ENCODE assay signal across 35 cellular contexts in the genomic region with DNA sequence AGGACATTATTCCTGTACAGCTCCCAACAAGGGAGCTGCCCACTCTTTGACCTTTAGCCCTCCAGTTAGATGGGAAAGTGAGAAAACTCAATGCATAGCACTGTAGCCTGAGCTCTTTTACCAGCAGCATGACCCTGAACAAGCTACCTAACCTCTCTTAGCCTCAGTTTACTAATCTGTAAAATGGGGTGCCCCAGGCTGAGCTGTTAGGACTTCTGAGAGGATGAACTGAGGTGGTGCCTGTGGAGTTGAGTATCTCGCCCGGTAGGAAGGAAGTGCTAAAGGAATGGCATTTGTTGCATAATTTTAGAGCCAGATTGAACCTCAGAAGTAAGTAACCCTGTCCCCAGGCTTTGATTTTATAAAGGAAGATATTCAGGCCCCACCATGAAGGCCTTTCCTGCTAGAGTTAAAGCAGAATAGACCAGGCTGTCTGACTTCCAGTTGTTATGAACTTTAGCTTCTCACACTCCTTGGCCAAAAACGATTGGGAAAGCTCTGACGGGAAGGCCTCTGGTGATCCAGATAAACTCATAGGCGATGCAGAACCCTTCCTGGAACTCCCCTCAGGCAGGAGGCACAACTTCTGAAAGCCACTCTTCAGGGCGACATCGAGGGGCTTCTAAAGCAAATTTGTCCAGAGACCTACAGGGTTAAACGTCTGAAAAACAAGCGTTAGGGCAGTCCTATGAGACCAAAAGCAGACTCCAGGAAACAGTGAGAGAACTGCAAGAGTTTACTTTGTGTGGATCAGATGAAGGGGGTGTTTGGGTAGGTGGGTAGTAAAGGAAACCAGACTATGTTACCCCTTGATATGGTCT. TPM values are rescaled to one million over a fixed set of nuclear protein-coding genes. Genes with fewer than 3 reads are reported as not detected.
"Had no signal": no experiment of that assay in that cellular context is flagged by ENCODE, and none has a peak within 500 bp of the region (broad histone marks: within the 10 kb centered on the region; RNA-seq: fewer than 3 reads in every experiment).

No MANE protein-coding gene starts in this region.

- H3K36me3 ChIP-seq: brain microvascular endothelial cell, cardiac muscle cell had no signal

- H3K36me3 Mint-ChIP-seq: activated CD4-positive, alpha-beta memory T cell treated with anti-CD3 and anti-CD28 coated beads for 36 hours; activated naive CD4-positive, alpha-beta T cell treated with anti-CD3 and anti-CD28 coated beads, Interleukin-2, amount 10 ng/mL, durations not matched to agents 7 days and 5 days; activated naive CD8-positive, alpha-beta T cell had no signal

- ATAC-seq: activated naive CD8-positive, alpha-beta T cell treated with anti-CD3 and anti-CD28 coated beads, Interleukin-2, amount 50 U/mL, for 24 hours had no signal

- H3K27me3 ChIP-seq: brain microvascular endothelial cell, cardiac muscle cell had no signal

- H3K4me3 ChIP-seq: cardiac muscle cell had no signal

- DNase-seq: activated B cell treated with CpG ODN at 0.5 μM for 24 hours; activated CD4-positive, alpha-beta memory T cell treated with anti-CD3 and anti-CD28 coated beads for 36 hours; activated CD4-positive, alpha-beta T cell treated with anti-CD3 and anti-CD28 coated beads, Interleukin-2, amount 50 U/mL, for 1 hour; activated CD4-positive, CD25-positive, alpha-beta regulatory T cell treated with anti-CD3 and anti-CD28 coated beads, Interleukin-2, amount 50 U/mL, for 72 hours; activated CD8-positive, alpha-beta memory T cell treated with anti-CD3 and anti-CD28 coated beads, Interleukin-2, amount 50 U/mL, for 4 hours; activated effector memory CD4-positive, alpha-beta T cell treated with Interleukin-2 at 50 U/mL for 16 hours; activated naive CD4-positive, alpha-beta T cell treated with anti-CD3 and anti-CD28 coated beads, Interleukin-2, amount 10 ng/mL, durations not matched to agents 7 days and 5 days; activated naive CD8-positive, alpha-beta T cell treated with anti-CD3 and anti-CD28 coated beads, Interleukin-2, amount 50 U/mL, for 24 hours; activated T-cell treated with anti-CD3 and anti-CD28 coated beads for 4 hours; activated T-cell treated with anti-CD3 and anti-CD28 coated beads, Interleukin-2, amount 50 U/mL, for 4 hours; amniotic stem cell; aorta; brain microvascular endothelial cell; KG1; MM.1S; MV-4-11; NCI-H1092; NCI-H1436 treated with DMSO at 0.1 percent for 48 hours; NCI-H1694 treated with DMSO at 0.1 percent for 48 hours; NCI-H2029; NCI-H345; NCI-H524 treated with DMSO at 0.1 percent for 48 hours; NCI-H748 treated with DMSO at 0.1 percent for 48 hours; NK-92 treated with Interleukin-12 subunit alpha and Interleukin-12 subunit beta, amount 100 ng/mL, for 24 hours; Right ventricle myocardium superior; SW 1271; T-helper 1 cell; T-helper 2 cell; T-helper 9 cell had no signal

- H3K27me3 Mint-ChIP-seq: activated B cell treated with CpG ODN at 0.5 μM for 24 hours had no signal

- H3K9me3 Mint-ChIP-seq: activated B cell treated with CpG ODN at 0.5 μM for 24 hours; activated naive CD4-positive, alpha-beta T cell treated with anti-CD3 and anti-CD28 coated beads, Interleukin-2, amount 10 ng/mL, durations not matched to agents 7 days and 5 days; activated T-cell treated with anti-CD3 and anti-CD28 coated beads, Interleukin-2, amount 50 U/mL, for 4 hours had no signal

- H3K27ac Mint-ChIP-seq: activated B cell treated with CpG ODN at 0.5 μM for 24 hours; activated CD4-positive, alpha-beta memory T cell treated with anti-CD3 and anti-CD28 coated beads for 36 hours; activated naive CD4-positive, alpha-beta T cell treated with anti-CD3 and anti-CD28 coated beads, Interleukin-2, amount 10 ng/mL, durations not matched to agents 7 days and 5 days; activated naive CD8-positive, alpha-beta T cell; activated naive CD8-positive, alpha-beta T cell treated with anti-CD3 and anti-CD28 coated beads, Interleukin-2, amount 50 U/mL, for 24 hours; activated T-helper 1 cell treated with anti-CD3 and anti-CD28 coated beads, Interleukin-12 subunit alpha, Interleukin-12 subunit beta, Interleukin-2, Interleukin-4 antibody, amounts not matched to agents 30 ng/mL and 10 ng/mL and 1 ng/mL, durations not matched to agents 14 hours and 24 hours and 36 hours had no signal

- H3K4me1 Mint-ChIP-seq: activated B cell treated with CpG ODN at 0.5 μM for 24 hours; activated naive CD4-positive, alpha-beta T cell treated with anti-CD3 and anti-CD28 coated beads, Interleukin-2, amount 10 ng/mL, durations not matched to agents 7 days and 5 days; activated naive CD8-positive, alpha-beta T cell treated with anti-CD3 and anti-CD28 coated beads, Interleukin-2, amount 50 U/mL, for 24 hours had no signal

- H3K4me3 Mint-ChIP-seq: activated B cell treated with CpG ODN at 0.5 μM for 24 hours; activated CD4-positive, alpha-beta memory T cell treated with anti-CD3 and anti-CD28 coated beads for 36 hours; activated naive CD4-positive, alpha-beta T cell treated with anti-CD3 and anti-CD28 coated beads, Interleukin-2, amount 10 ng/mL, durations not matched to agents 7 days and 5 days; activated naive CD8-positive, alpha-beta T cell; activated naive CD8-positive, alpha-beta T cell treated with anti-CD3 and anti-CD28 coated beads, Interleukin-2, amount 50 U/mL, for 24 hours; activated T-cell treated with anti-CD3 and anti-CD28 coated beads, Interleukin-2, amount 50 U/mL, for 4 hours; activated T-helper 1 cell treated with anti-CD3 and anti-CD28 coated beads, Interleukin-12 subunit alpha, Interleukin-12 subunit beta, Interleukin-2, Interleukin-4 antibody, amounts not matched to agents 30 ng/mL and 10 ng/mL and 1 ng/mL, durations not matched to agents 14 hours and 24 hours and 36 hours had no signal

RNA-seq across cellular contexts. Expression of a gene that starts 2.5 kb away (rescaled TPM):
- total RNA-seq: activated B cell treated with CpG ODN at 0.5 μM for 24 hours; activated CD4-positive, alpha-beta memory T cell treated with anti-CD3 and anti-CD28 coated beads for 36 hours; activated T-cell treated with anti-CD3 and anti-CD28 coated beads, Interleukin-2, amount 50 U/mL, for 4 hours; activated T-helper 1 cell treated with anti-CD3 and anti-CD28 coated beads, Interleukin-12 subunit alpha, Interleukin-12 subunit beta, Interleukin-2, Interleukin-4 antibody, amounts not matched to agents 30 ng/mL and 10 ng/mL and 1 ng/mL, durations not matched to agents 14 hours and 24 hours and 36 hours; aorta; cardiac muscle cell; LHCN-M2; NCI-H460; OCI-LY7; Right ventricle myocardium superior had no signal

RNA-seq across cellular contexts. Expression of a gene that starts 27.6 kb away (rescaled TPM):
- total RNA-seq: activated B cell treated with CpG ODN at 0.5 μM for 24 hours; activated CD4-positive, alpha-beta memory T cell treated with anti-CD3 and anti-CD28 coated beads for 36 hours; activated T-cell treated with anti-CD3 and anti-CD28 coated beads, Interleukin-2, amount 50 U/mL, for 4 hours; activated T-helper 1 cell treated with anti-CD3 and anti-CD28 coated beads, Interleukin-12 subunit alpha, Interleukin-12 subunit beta, Interleukin-2, Interleukin-4 antibody, amounts not matched to agents 30 ng/mL and 10 ng/mL and 1 ng/mL, durations not matched to agents 14 hours and 24 hours and 36 hours; aorta; cardiac muscle cell; LHCN-M2; NCI-H460; OCI-LY7; Right ventricle myocardium superior had no signal
